ENCODE assay signal across 15 cellular contexts in the genomic region with DNA sequence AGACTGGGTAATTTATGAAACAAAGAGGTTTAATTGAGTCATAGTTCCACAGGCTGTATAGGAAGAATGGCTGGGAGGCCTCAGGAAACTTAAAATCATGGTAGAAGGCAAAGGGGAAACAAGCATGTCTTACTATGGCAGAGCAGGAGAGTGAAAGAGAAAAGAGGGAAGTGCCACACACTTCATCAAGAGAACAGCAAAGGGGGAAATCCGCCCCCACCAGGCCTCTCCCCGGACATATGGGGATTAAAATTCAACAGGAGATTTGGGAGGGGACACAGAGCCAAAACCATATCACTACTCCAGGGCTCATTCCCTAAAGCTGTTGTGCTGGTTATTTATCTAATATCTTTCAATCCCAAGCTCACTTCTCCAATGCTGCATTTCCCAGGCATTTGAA.
"Had no signal": no experiment of that assay in that cellular context is flagged by ENCODE, and none has a peak within 500 bp of the region (broad histone marks: within the 10 kb centered on the region; RNA-seq: fewer than 3 reads in every experiment).

No MANE protein-coding gene starts in this region.

- H3K9me3 Mint-ChIP-seq: central memory CD8-positive, alpha-beta T cell; naive thymus-derived CD8-positive, alpha-beta T cell; WTC11 had no signal

- H3K4me3 Mint-ChIP-seq: central memory CD8-positive, alpha-beta T cell; naive thymus-derived CD8-positive, alpha-beta T cell; stimulated activated effector memory CD8-positive, alpha-beta T cell treated with anti-CD3 and anti-CD28 coated beads, Interleukin-12 subunit alpha, Interleukin-12 subunit beta, amount 100 ng/mL, for 72 hours; WTC11 had no signal

- H3K4me1 ChIP-seq: pancreas had no signal

- H3K27ac ChIP-seq: brain microvascular endothelial cell, esophagus muscularis mucosa, hepatocyte, pancreas had no signal

- DNase-seq: activated CD4-positive, alpha-beta T cell treated with anti-CD3 and anti-CD28 coated beads, Interleukin-2, amount 50 U/mL, for 1 hour; activated CD8-positive, alpha-beta memory T cell treated with anti-CD3 and anti-CD28 coated beads for 24 hours; anterior cingulate cortex; brain microvascular endothelial cell; cortex of kidney; effector CD4-positive, alpha-beta T cell; islet precursor cell; naive thymus-derived CD8-positive, alpha-beta T cell; pancreas had no signal

- H3K4me1 Mint-ChIP-seq: central memory CD8-positive, alpha-beta T cell had no signal

- H2AFZ ChIP-seq: hepatocyte had no signal

- H3K4me2 ChIP-seq: hepatocyte had no signal

- H3K27me3 Mint-ChIP-seq: central memory CD8-positive, alpha-beta T cell; naive thymus-derived CD8-positive, alpha-beta T cell had no signal

- H3K79me2 ChIP-seq: hepatocyte had no signal

- H3K9me3 ChIP-seq: esophagus muscularis mucosa, pancreas had no signal

- ATAC-seq: naive thymus-derived CD8-positive, alpha-beta T cell; pancreas; stimulated activated effector memory CD8-positive, alpha-beta T cell treated with anti-CD3 and anti-CD28 coated beads, Interleukin-12 subunit alpha, Interleukin-12 subunit beta, amount 100 ng/mL, for 72 hours; WTC11 had no signal

- H3K36me3 ChIP-seq: brain microvascular endothelial cell, esophagus muscularis mucosa, pancreas had no signal

- H3K27ac Mint-ChIP-seq: naive thymus-derived CD8-positive, alpha-beta T cell; stimulated activated effector memory CD8-positive, alpha-beta T cell treated with anti-CD3 and anti-CD28 coated beads, Interleukin-12 subunit alpha, Interleukin-12 subunit beta, amount 100 ng/mL, for 72 hours; WTC11 had no signal

- H3K4me3 ChIP-seq: esophagus muscularis mucosa, hepatocyte, lung, pancreas had no signal

- H3K27me3 ChIP-seq: brain microvascular endothelial cell, esophagus muscularis mucosa, hepatocyte, pancreas had no signal

- H3K36me3 Mint-ChIP-seq: naive thymus-derived CD8-positive, alpha-beta T cell; stimulated activated effector memory CD8-positive, alpha-beta T cell treated with anti-CD3 and anti-CD28 coated beads, Interleukin-12 subunit alpha, Interleukin-12 subunit beta, amount 100 ng/mL, for 72 hours; WTC11 had no signal
